8 cellular contexts compared by ENCODE assay signal in genomic region chr3:49428697-49429100, GRCh38. TPM values are rescaled to one million over a fixed set of nuclear protein-coding genes. Genes with fewer than 3 reads are reported as not detected.
DNase-seq lines count a peak whose midpoint lies in the region; ATAC-seq and TF ChIP-seq lines count a peak whose summit lies in the region.

No MANE protein-coding gene starts in this region.

- no peaks in the 10 kb centered on the region for H3K9me3 ChIP-seq in heart right ventricle

- peak overlapping the region; percentile 57 to 83 (median 72) for H3K4me3 ChIP-seq in heart right ventricle
- peak overlapping the region; percentile 67 for H3K4me3 ChIP-seq in skeletal muscle cell (ENCODE audit: low read depth, low read length)

- peak overlapping the region; percentile 87 for H3K4me3 Mint-ChIP-seq in activated T-cell treated with anti-CD3 and anti-CD28 coated beads, Interleukin-2, amount 50 U/mL, for 24 hours

- intact Hi-C loops in heart right ventricle (cut with DNase I): loop anchor here in 2 of 10 donors (10.0 kb wide), 2 partner anchors 264 to 404 kb away; partner anchors contain the start of genes CCDC71 (in 1 of the 2), IMPDH2 (in 1 of the 2) and NDUFAF3 (in 1 of the 2)

- H3K36me3 ChIP-seq in heart right ventricle: peaks cover 0 to 28% (median 9%) of the 10 kb centered on the region in 9 donors

- H3K4me1 Mint-ChIP-seq in activated T-cell treated with anti-CD3 and anti-CD28 coated beads, Interleukin-2, amount 50 U/mL, for 24 hours (ENCODE audit: low read depth): peaks cover 27% of the 10 kb centered on the region

- no peaks in the 10 kb centered on the region for H3K27me3 ChIP-seq in heart right ventricle

- ATAC-seq in heart right ventricle: peak in 4 of 8 donors; percentile 1 to 5 (median 2)
- no peak for ATAC-seq in HG03565 (IDR thresholded peaks at IDR 0.05; ENCODE audit: unreplicated experiment)

- peak overlapping the region; percentile 90 to 97 (median 95) for H3K27ac ChIP-seq in heart right ventricle

- 10 to 13% methylated on average over 13 of the region's 13 CpGs for WGBS in heart right ventricle, 2 donors

- H3K27ac Mint-ChIP-seq in activated T-cell treated with anti-CD3 and anti-CD28 coated beads, Interleukin-2, amount 50 U/mL, for 24 hours: peak overlapping the region; percentile 95

- H3K27me3 Mint-ChIP-seq in activated T-cell treated with anti-CD3 and anti-CD28 coated beads, Interleukin-2, amount 50 U/mL, for 24 hours: no peaks in the 10 kb centered on the region

- no peak for TF ChIP-seq CTCF in heart right ventricle (IDR thresholded peaks at IDR 0.05)

- peaks cover 2 to 21% (median 10%) of the 10 kb centered on the region in 9 donors for H3K4me1 ChIP-seq in heart right ventricle

- H3K9me3 Mint-ChIP-seq in activated T-cell treated with anti-CD3 and anti-CD28 coated beads, Interleukin-2, amount 50 U/mL, for 24 hours: no peaks in the 10 kb centered on the region

- peaks cover 21% of the 10 kb centered on the region for H3K36me3 Mint-ChIP-seq in activated T-cell treated with anti-CD3 and anti-CD28 coated beads, Interleukin-2, amount 50 U/mL, for 24 hours (ENCODE audit: low read depth)

- no peak for DNase-seq in activated T-cell treated with anti-CD3 and anti-CD28 coated beads, Interleukin-2, amount 50 U/mL, for 24 hours
- DNase-seq in activated T-cell treated with anti-CD3 and anti-CD28 coated beads, Interleukin-2, amount 50 U/mL, for 48 hours: no peak
- DNase-seq in UCSD-AML1 (lab: John Stamatoyannopoulos, UW; ENCODE audit: unreplicated experiment) (peak; percentile 47), heart right ventricle (no peak), skeletal muscle cell (ENCODE audit: low read depth) (no peak), NCI-H69 (lab: John Stamatoyannopoulos, UW) (no peak), NCI-H82 (lab: John Stamatoyannopoulos, UW) (no peak)

RNA-seq across cellular contexts. Expression of gene NICN1, which starts 0.4 kb away (rescaled TPM):
- total RNA-seq in heart right ventricle: 10 to 100 TPM; 13.9 to 22.5 (median 18.3) TPM
- polyA plus RNA-seq in heart right ventricle: 1 to 10 TPM; 7.7 to 8.3 TPM

RNA-seq across cellular contexts. Expression of gene AMT, which starts 6.4 kb away (rescaled TPM):
- 10 to 100 TPM; 21.3 to 40.9 (median 34.3) TPM for total RNA-seq in heart right ventricle
- polyA plus RNA-seq in heart right ventricle: 10 to 100 TPM in 1 of 2 donors, 1 to 10 TPM in 1; 3.2 to 22.6 TPM

RNA-seq across cellular contexts. Expression of gene TCTA, which starts 16.5 kb away (rescaled TPM):
- 10 to 100 TPM; 13.9 to 22.6 (median 17.6) TPM for total RNA-seq in heart right ventricle
- 10 to 100 TPM; 16.5 to 19.0 TPM for polyA plus RNA-seq in heart right ventricle

RNA-seq across cellular contexts. Expression of gene RHOA, which starts 16.9 kb away (rescaled TPM):
- 100 to 1,000 TPM; 226 to 335 (median 250) TPM for total RNA-seq in heart right ventricle
- polyA plus RNA-seq in heart right ventricle: 100 to 1,000 TPM; 139 to 291 TPM

RNA-seq across cellular contexts. Expression of gene DAG1, which starts 41.4 kb away (rescaled TPM):
- total RNA-seq in heart right ventricle: 100 to 1,000 TPM; 118 to 173 (median 139) TPM
- 10 to 100 TPM; 37.7 to 50.9 TPM for polyA plus RNA-seq in heart right ventricle
